Comparison of ENCODE assay signal across 8 cellular contexts in genomic region chr14:24307575-24308341, GRCh38. TPM values are rescaled to one million over a fixed set of nuclear protein-coding genes. Genes with fewer than 3 reads are reported as not detected.
DNase-seq lines count a peak whose midpoint lies in the region; ATAC-seq, FAIRE-seq and TF ChIP-seq lines count a peak whose summit lies in the region.

Gene CIDEB, minus strand, starts transcription at chr14:24307977. Its CDS starts 119 bp downstream, at chr14:24307858.

- no peak for DNase-seq in AG04449 (ENCODE audit: low read depth, low spot score)
- peak; percentile 49 for DNase-seq in GM12891 (ENCODE audit: insufficient read length, low spot score)
- peak; percentile 27 for DNase-seq in NCI-H2029 (lab: John Stamatoyannopoulos, UW)
- DNase-seq in activated CD4-positive, CD25-positive, alpha-beta regulatory T cell (lab: John Stamatoyannopoulos, UW), result peak; percentile 30 to 40 (median 34)
- peak; percentile 70 for DNase-seq in cerebellar cortex (ENCODE audit: low spot score)
- DNase-seq in left colon, result peak; percentile 77 to 82
- DNase-seq in stimulated activated CD4-positive, alpha-beta T cell treated with anti-CD3 and anti-CD28 coated beads, TNF-alpha, amount 100 ng/mL, for 48 hours (ENCODE audit: low read depth in 3 of 3), result peak; percentile 19 to 44 (median 43)

- H3K4me3 ChIP-seq in AG04449 (ENCODE audit: low read depth, low read length), result no peak within 1 kb of the TSS

- POLR2A ChIA-PET in AG04449 (lab: Yijun Ruan, JAX), result interaction anchor here (0.7 to 1.7 kb wide), 7 partner anchors 8 to 193 kb away, joined by 3 to 8 read pairs (median 4); partner anchors contain the start of genes DCAF11, DHRS1, NOP9 and NRL

- FAIRE-seq in GM12891 (lab: Jason Lieb, UNC), result peak; percentile 79

- CTCF ChIA-PET in AG04449 (lab: Yijun Ruan, JAX), result interaction anchor here (0.6 to 37.5 kb wide), 70 partner anchors 3 to 293 kb away, joined by 3 to 688 read pairs (median 5); partner anchors contain the start of genes ADCY4, CBLN3, CHMP4A and CIDEB

- no peak for TF ChIP-seq POLR2A in GM12891 (IDR thresholded peaks at IDR 0.05; ENCODE audit: low read depth, low read length)

- intact Hi-C loops in left colon (cut with DNase I, micrococcal nuclease), result no loop called here

- TF ChIP-seq CTCF in AG04449 (IDR thresholded peaks at IDR 0.05; ENCODE audit: insufficient read depth, low read length, missing control alignments), result peak; percentile 88

- ATAC-seq in left colon (peak; percentile 65), HG02981 (IDR thresholded peaks at IDR 0.05; ENCODE audit: unreplicated experiment) (no peak)

TF ChIP-seq in GM12891, 5 proteins besides CTCF, POLR2A, EP300 and RAD21:
- TF ChIP-seq SPI1 (IDR thresholded peaks at IDR 0.05; ENCODE audit: low read depth, low read length), result peak; percentile 79
- no peak for TF ChIP-seq POLR2AphosphoS5 (IDR thresholded peaks at IDR 0.05; ENCODE audit: low read depth, low read length)
TF ChIP-seq in GM12891: peak in this region for 1.

RNA-seq across cellular contexts. Expression of gene CIDEB, which starts in this region (rescaled TPM):
- polyA plus RNA-seq in GM12891 (2012; ENCODE audit: low read depth, missing spikeins), result 8.8 TPM
- 10 to 100 TPM; 10.7 to 16.6 TPM for total RNA-seq in left colon
